In genomic region chr14:31208546-31209424, GRCh38 we compare ENCODE assay signal across 8 cellular contexts. TPM values are rescaled to one million over a fixed set of nuclear protein-coding genes. Genes with fewer than 3 reads are reported as not detected.
DNase-seq lines count a peak whose midpoint lies in the region; ATAC-seq and TF ChIP-seq lines count a peak whose summit lies in the region.

No MANE protein-coding gene starts in this region.

- H3K27me3 Mint-ChIP-seq in Calu3 (ENCODE audit: unreplicated experiment): no peaks in the 10 kb centered on the region

- H3K9me3 ChIP-seq in PC-3 (ENCODE audit: low read length): no peaks in the 10 kb centered on the region
- H3K9me3 ChIP-seq in mammary epithelial cell (replicated peaks; ENCODE audit: insufficient read depth, low read length): no peaks in the 10 kb centered on the region
- no peaks in the 10 kb centered on the region for H3K9me3 ChIP-seq in muscle layer of duodenum (ENCODE audit: control insufficient read depth in 1 of 2, low read length in 2 of 2)
- no peaks in the 10 kb centered on the region for H3K9me3 ChIP-seq in uterus

- H3K4me3 Mint-ChIP-seq in Calu3 (ENCODE audit: low read depth, unreplicated experiment): peak overlapping the region; percentile 81

- H3K9ac ChIP-seq in PC-3 (ENCODE audit: low read length): peak overlapping the region; percentile 99
- peak overlapping the region; percentile 76 for H3K9ac ChIP-seq in mammary epithelial cell (ENCODE audit: insufficient read depth, low read length)

- H3K79me2 ChIP-seq in PC-3 (ENCODE audit: low read length) (peaks cover 37% of the 10 kb centered on the region), mammary epithelial cell (ENCODE audit: insufficient read depth, low read length) (peaks cover 36% of the 10 kb centered on the region)

- peaks cover 18% of the 10 kb centered on the region for H3K4me1 Mint-ChIP-seq in Calu3 (ENCODE audit: low read depth, unreplicated experiment)

- CTCF ChIA-PET in Calu3 (lab: Charles Lee) (interaction anchor here (0.6 to 2.2 kb wide), 5 partner anchors 25 to 128 kb away, joined by 3 to 6 read pairs (median 3); no protein-coding TSS in a partner anchor), PC-3 (lab: Charles Lee) (interaction anchor here (0.7 to 1.6 kb wide), 3 partner anchors 22 to 241 kb away, joined by 3 to 7 read pairs (median 6); no protein-coding TSS in a partner anchor), mammary epithelial cell (lab: Charles Lee; ENCODE audit: low non-redundant PET) (no interaction called here)

- dilution Hi-C loops in mammary epithelial cell (cut with HindIII; ENCODE audit: low sequenced_read_pairs): no loop called here

- H3K4me1 ChIP-seq in PC-3 (ENCODE audit: insufficient read depth, low read length) (peaks cover 17% of the 10 kb centered on the region), mammary epithelial cell (ENCODE audit: insufficient read depth, low read length) (peaks cover 18% of the 10 kb centered on the region), muscle layer of duodenum (ENCODE audit: control insufficient read depth in 1 of 2, insufficient read depth in 2 of 2, low read length in 2 of 2) (peaks cover 0 to 10% of the 10 kb centered on the region in 2 donors), uterus (no peaks in the 10 kb centered on the region)

- H3K4me2 ChIP-seq in PC-3 (ENCODE audit: low read length) (peak overlapping the region; percentile 91), mammary epithelial cell (ENCODE audit: insufficient read depth, low read depth, low read length) (peak overlapping the region; percentile 95)

- TF ChIP-seq CTCF in Calu3 (IDR thresholded peaks at IDR 0.05; ENCODE audit: unreplicated experiment) (no peak), PC-3 (conservative IDR thresholded peaks at IDR 0.05; ENCODE audit: low read depth, low read length) (no peak), mammary epithelial cell (conservative IDR thresholded peaks at IDR 0.05 in 1 of 2, IDR thresholded peaks at IDR 0.05 in 1 of 2; ENCODE audit: extremely low read depth in 1 of 2, insufficient read depth in 1 of 2, low read depth in 1 of 2, low read length in 2 of 2) (no peak), uterus (IDR thresholded peaks at IDR 0.05) (no peak)

- peaks cover 44% of the 10 kb centered on the region for H3K36me3 Mint-ChIP-seq in Calu3 (ENCODE audit: insufficient read depth, unreplicated experiment)

- H3K27ac Mint-ChIP-seq in Calu3 (ENCODE audit: unreplicated experiment): peak overlapping the region; percentile 96

- peak overlapping the region; percentile 93 for H3K27ac ChIP-seq in PC-3 (ENCODE audit: low read length)
- peak overlapping the region; percentile 83 for H3K27ac ChIP-seq in mammary epithelial cell (ENCODE audit: insufficient read depth, low read depth, low read length)
- peak overlapping the region; percentile 98 for H3K27ac ChIP-seq in muscle layer of duodenum (ENCODE audit: low read length)
- H3K27ac ChIP-seq in uterus: peak overlapping the region; percentile 97 to 98

- WGBS in mammary epithelial cell (ENCODE audit: low coverage, missing lambda C conversion rate): 70% methylated on average over 16 of the region's 16 CpGs

- DNase-seq in Calu3 (no peak), PC-3 (no peak), mammary epithelial cell (no peak), uterus (no peak), ACHN (no peak), kidney glomerular epithelial cell (lab: John Stamatoyannopoulos, UW) (no peak)

- H4K20me1 ChIP-seq in PC-3 (ENCODE audit: low read length) (peaks cover 19% of the 10 kb centered on the region), mammary epithelial cell (ENCODE audit: insufficient read depth, low read length) (no peaks in the 10 kb centered on the region)

- H3K27me3 ChIP-seq in PC-3 (ENCODE audit: low read length): no peaks in the 10 kb centered on the region
- H3K27me3 ChIP-seq in mammary epithelial cell (ENCODE audit: insufficient read depth, low read length): no peaks in the 10 kb centered on the region
- no peaks in the 10 kb centered on the region for H3K27me3 ChIP-seq in muscle layer of duodenum (ENCODE audit: low read depth, low read length)
- no peaks in the 10 kb centered on the region for H3K27me3 ChIP-seq in uterus

- H3F3A ChIP-seq in PC-3 (ENCODE audit: low read length, unreplicated experiment): no peaks in the 10 kb centered on the region

- no peaks in the 10 kb centered on the region for H3K9me3 Mint-ChIP-seq in Calu3 (ENCODE audit: low read depth, unreplicated experiment)

- POLR2A ChIA-PET in PC-3 (lab: Charles Lee; ENCODE audit: unreplicated experiment): interaction anchor here (0.6 to 1.4 kb wide), 3 partner anchors 20 to 89 kb away, joined by 5 to 6 read pairs (median 5); no protein-coding TSS in a partner anchor

- ATAC-seq in PC-3 (no peak), HG02840 (IDR thresholded peaks at IDR 0.05; ENCODE audit: low FRiP score, unreplicated experiment) (no peak)

- BruUV-seq in Calu3 (replicated peaks; lab: Mats Ljungman, UMichigan) (no TSS peak), PC-3 (replicated peaks; lab: Mats Ljungman, UMichigan) (no TSS peak), mammary epithelial cell (replicated peaks; lab: Mats Ljungman, UMichigan) (no TSS peak)

- intact Hi-C loops in Calu3 (cut with micrococcal nuclease; ENCODE audit: unreplicated experiment) (loop anchor here (2.0 to 10.0 kb wide), 3 partner anchors 54 to 149 kb away; no protein-coding TSS in a partner anchor), PC-3 (cut with micrococcal nuclease) (loop anchor here (1.0 to 10.0 kb wide), 5 partner anchors 20 to 246 kb away; partner anchors contain the start of gene DTD2), mammary epithelial cell (cut with micrococcal nuclease) (loop anchor here (1.0 to 5.0 kb wide), 6 partner anchors 21 to 244 kb away; no protein-coding TSS in a partner anchor), uterus (cut with DNase I; ENCODE audit: low total_unique reads) (no loop called here)

- H3K36me3 ChIP-seq in PC-3 (ENCODE audit: low read depth, low read length) (peaks cover 6% of the 10 kb centered on the region), mammary epithelial cell (ENCODE audit: insufficient read depth, low read length) (no peaks in the 10 kb centered on the region), muscle layer of duodenum (ENCODE audit: control insufficient read depth in 1 of 2, insufficient read depth in 2 of 2, low read length in 2 of 2) (peaks cover 0 to 14% of the 10 kb centered on the region in 2 donors), uterus (no peaks in the 10 kb centered on the region)

- in situ Hi-C loops in mammary epithelial cell (cut with MboI; ENCODE audit: low sequenced_read_pairs in 2 of 2) (loop anchor here (5.0 to 10.0 kb wide), 3 partner anchors 56 to 149 kb away; no protein-coding TSS in a partner anchor), ACHN (cut with HindIII; ENCODE audit: low pct_ligation_motif_present, low pct_unique_long_range_greater_than_20kb, low sequenced_read_pairs) (no loop called here)

- peak overlapping the region; percentile 75 for H3K4me3 ChIP-seq in PC-3 (ENCODE audit: low read length)
- peak overlapping the region; percentile 26 to 81 (median 74) for H3K4me3 ChIP-seq in mammary epithelial cell (replicated peaks in 1 of 3; ENCODE audit: insufficient read depth in 1 of 3, low read depth in 2 of 3, low read length in 3 of 3)
- peak overlapping the region; percentile 75 to 91 for H3K4me3 ChIP-seq in muscle layer of duodenum (ENCODE audit: low read depth in 1 of 2, low read length in 2 of 2)
- H3K4me3 ChIP-seq in uterus: peak overlapping the region; percentile 67 to 76

- TF ChIP-seq POLR2A in uterus (IDR thresholded peaks at IDR 0.05): no peak

- no peaks in the 10 kb centered on the region for H3K9me2 ChIP-seq in PC-3 (replicated peaks; ENCODE audit: low read length)

- H2AFZ ChIP-seq in PC-3 (ENCODE audit: low read length) (peak overlapping the region; percentile 80), mammary epithelial cell (ENCODE audit: low read depth, low read length) (peak overlapping the region; percentile 92)

RNA-seq across cellular contexts. Expression of gene HECTD1, which starts 1.2 kb away (rescaled TPM):
- total RNA-seq in Calu3 (2022) (98.6 and 105 TPM in 2 replicates), PC-3 (2014; rRNA removed) (152 and 214 TPM in 2 replicates), mammary epithelial cell (100 to 1,000 TPM; 120 to 162 TPM), uterus (100 to 1,000 TPM in 3 of 4 donors, 10 to 100 TPM in 1; 99.4 to 434 (median 307) TPM)
- polyA plus RNA-seq in mammary epithelial cell: 60.7 TPM
- polyA minus RNA-seq in mammary epithelial cell: 159 TPM
